In genomic region chrX:23784487-23785301, GRCh38 we compare ENCODE assay signal across 8 cellular contexts. TPM values are rescaled to one million over a fixed set of nuclear protein-coding genes. Genes with fewer than 3 reads are reported as not detected.
DNase-seq lines count a peak whose midpoint lies in the region; ATAC-seq, FAIRE-seq and TF ChIP-seq lines count a peak whose summit lies in the region.

No MANE protein-coding gene starts in this region.

- no peaks in the 10 kb centered on the region for H3K4me1 ChIP-seq in pancreas

- H3K4me1 Mint-ChIP-seq in activated CD4-positive, alpha-beta T cell treated with anti-CD3 and anti-CD28 coated beads for 36 hours, result peaks cover 25% of the 10 kb centered on the region

- DNase-seq in activated CD4-positive, alpha-beta T cell treated with anti-CD3 and anti-CD28 coated beads for 36 hours, result no peak
- no peak for DNase-seq in activated CD4-positive, alpha-beta T cell treated with anti-CD3 and anti-CD28 coated beads for 4 hours
- peak; percentile 55 for DNase-seq in SIG-M5 (lab: John Stamatoyannopoulos, UW)
- DNase-seq in epithelial cell of prostate (ENCODE audit: low read depth, low spot score), result no peak
- DNase-seq in pancreas, result peak in 1 of 6 donors; percentile 41

- peaks cover 0 to 10% (median 0%) of the 10 kb centered on the region in 4 donors for H3K27me3 ChIP-seq in pancreas

- H3K27me3 Mint-ChIP-seq in activated CD4-positive, alpha-beta T cell treated with anti-CD3 and anti-CD28 coated beads for 36 hours, result no peaks in the 10 kb centered on the region

- no peaks in the 10 kb centered on the region for H3K9me3 ChIP-seq in pancreas

- TF ChIP-seq CTCF in pancreas (IDR thresholded peaks at IDR 0.05), result no peak

- no peaks in the 10 kb centered on the region for H3K36me3 ChIP-seq in pancreas

- FAIRE-seq in pancreas (lab: Jason Lieb, UNC), result no peak

- intact Hi-C loops in activated CD4-positive, alpha-beta T cell treated with anti-CD3 and anti-CD28 coated beads for 36 hours (cut with DNase I, micrococcal nuclease), result loop anchor here (1.0 to 10.0 kb wide), 6 partner anchors 228 to 700 kb away; partner anchors contain the start of gene EIF2S3 (in 1 of the 2)
- intact Hi-C loops in pancreas (cut with DNase I), result loop anchor here in 1 of 3 donors (5.0 kb wide), 1 partner anchor 118 kb away; no protein-coding TSS in a partner anchor

- peak overlapping the region; percentile 97 for H3K27ac Mint-ChIP-seq in activated CD4-positive, alpha-beta T cell treated with anti-CD3 and anti-CD28 coated beads for 36 hours

- H3K27ac ChIP-seq in epithelial cell of prostate (peak overlapping the region; percentile 97), pancreas (peak overlapping the region in 2 of 4 donors; percentile 92 to 93)

- peak overlapping the region; percentile 92 for H3K4me3 Mint-ChIP-seq in activated CD4-positive, alpha-beta T cell treated with anti-CD3 and anti-CD28 coated beads for 36 hours

- H3K9me3 Mint-ChIP-seq in activated CD4-positive, alpha-beta T cell treated with anti-CD3 and anti-CD28 coated beads for 36 hours (ENCODE audit: low read depth), result no peaks in the 10 kb centered on the region

- peak overlapping the region; percentile 12 to 67 (median 46) for H3K4me3 ChIP-seq in pancreas

- peak; percentile 7 for ATAC-seq in activated CD4-positive, alpha-beta T cell treated with anti-CD3 and anti-CD28 coated beads for 36 hours
- ATAC-seq in pancreas (peak in 2 of 4 donors; percentile 0 to 1), GM19455 (IDR thresholded peaks at IDR 0.05; ENCODE audit: unreplicated experiment) (no peak), HG03097 (IDR thresholded peaks at IDR 0.05; ENCODE audit: low FRiP score, unreplicated experiment) (no peak), GM19328 (IDR thresholded peaks at IDR 0.05; ENCODE audit: unreplicated experiment) (no peak)

- H3K36me3 Mint-ChIP-seq in activated CD4-positive, alpha-beta T cell treated with anti-CD3 and anti-CD28 coated beads for 36 hours (ENCODE audit: low read depth), result peaks cover 30% of the 10 kb centered on the region

- CTCF ChIA-PET in activated CD4-positive, alpha-beta T cell treated with anti-CD3 and anti-CD28 coated beads for 36 hours (lab: Charles Lee), result interaction anchor here (0.6 to 3.7 kb wide), 3 partner anchors 117 to 682 kb away, joined by 3 to 28 read pairs (median 4); no protein-coding TSS in a partner anchor

- 23 to 51% methylated on average over 8 of the region's 8 CpGs for WGBS in pancreas, 2 donors

- POLR2A ChIA-PET in activated CD4-positive, alpha-beta T cell treated with anti-CD3 and anti-CD28 coated beads for 36 hours (lab: Charles Lee), result interaction anchor here (0.6 kb wide), 3 partner anchors 81 to 692 kb away, joined by 4 to 5 read pairs (median 4); no protein-coding TSS in a partner anchor

RNA-seq across cellular contexts. Expression of gene SAT1, which starts 1.7 kb away (rescaled TPM):
- total RNA-seq in activated CD4-positive, alpha-beta T cell treated with anti-CD3 and anti-CD28 coated beads for 36 hours, result 100 to 1,000 TPM; 148 to 166 TPM
- total RNA-seq in pancreas, result 100 to 1,000 TPM in 2 of 6 donors, 10 to 100 TPM in 4; 51.1 to 376 (median 71.6) TPM
- 100 to 1,000 TPM; 220 to 326 TPM for polyA plus RNA-seq in pancreas

RNA-seq across cellular contexts. Expression of gene ACOT9, which starts 41.6 kb away (rescaled TPM):
- 10 to 100 TPM; 31.7 to 39.9 TPM for total RNA-seq in activated CD4-positive, alpha-beta T cell treated with anti-CD3 and anti-CD28 coated beads for 36 hours
- 10 to 100 TPM in 2 of 6 donors, 1 to 10 TPM in 4; 7.0 to 18.6 (median 9.8) TPM for total RNA-seq in pancreas
- 10 to 100 TPM; 19.2 to 26.8 TPM for polyA plus RNA-seq in pancreas
